ENCODE assay signal across 8 cellular contexts in the genomic region with DNA sequence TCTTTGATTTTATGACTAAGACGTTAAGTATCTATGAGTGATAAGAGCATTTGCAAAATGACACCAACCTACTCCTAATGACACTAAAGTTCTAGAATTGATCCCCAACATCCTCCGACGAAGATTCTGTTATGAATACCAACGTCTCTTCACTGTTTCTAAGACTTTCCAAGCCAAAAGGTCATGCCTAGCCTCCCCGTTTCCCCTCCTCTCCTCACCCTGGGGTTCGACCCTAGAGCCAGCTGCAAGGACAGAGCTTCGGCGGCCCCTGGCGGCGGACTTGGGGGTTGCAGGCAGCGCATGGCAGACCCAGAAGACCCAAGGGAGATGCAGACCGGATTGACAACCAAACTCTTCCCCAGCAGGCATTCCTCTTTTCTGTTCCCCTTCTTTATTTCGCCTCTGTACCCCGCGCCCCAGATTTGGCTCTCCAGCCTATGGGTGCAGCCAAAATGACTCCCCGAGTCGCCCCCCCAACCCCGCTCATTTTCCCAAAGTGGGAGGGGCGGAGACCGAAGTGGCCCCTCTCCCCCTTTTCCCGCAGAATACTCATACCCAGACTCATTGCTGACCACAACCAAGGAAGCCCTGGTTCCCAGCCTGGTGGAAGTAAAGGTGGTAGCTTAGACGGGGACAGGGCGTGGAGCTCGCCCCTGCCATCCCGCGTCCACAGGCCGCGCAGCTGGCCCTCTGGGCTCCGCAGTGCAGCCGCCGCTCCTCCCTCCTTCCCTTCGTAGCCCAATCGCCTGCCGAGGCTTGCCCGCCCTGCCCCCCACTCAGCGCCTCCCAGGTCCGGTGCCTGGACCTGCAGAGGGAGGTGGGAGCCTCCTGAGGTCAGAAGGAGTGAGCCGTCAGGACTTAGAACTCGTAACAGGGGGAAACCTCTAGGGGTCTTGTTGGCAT. TPM values are rescaled to one million over a fixed set of nuclear protein-coding genes. Genes with fewer than 3 reads are reported as not detected.
DNase-seq lines count a peak whose midpoint lies in the region; ATAC-seq, FAIRE-seq and TF ChIP-seq lines count a peak whose summit lies in the region.

No MANE protein-coding gene starts in this region.

- peak overlapping the region; percentile 1; the same call in 1 of the 2 replicates for H3K4me3 ChIP-seq in Jurkat, Clone E6-1 (ENCODE audit: low read length)
- H3K4me3 ChIP-seq in epithelial cell of proximal tubule (ENCODE audit: low read depth, low read length) = no peak overlapping the region

- no peak for ATAC-seq in GM18909 (IDR thresholded peaks at IDR 0.05; ENCODE audit: poor library complexity, unreplicated experiment)

- DNase-seq in GM12892 (ENCODE audit: insufficient read length) (peak; percentile 80), OCI-M1 (lab: John Stamatoyannopoulos, UW) (peak; percentile 97), activated T-cell treated with anti-CD3 and anti-CD28 coated beads for 4 hours (peak; percentile 90), epithelial cell of proximal tubule (ENCODE audit: low read depth) (no peak), mucosa of gallbladder (ENCODE audit: low spot score) (peak; percentile 88)
- peak; percentile 75 for DNase-seq in Jurkat, Clone E6-1 (ENCODE audit: low read depth, low spot score)
- DNase-seq in stimulated activated CD8-positive, alpha-beta memory T cell treated with anti-CD3 and anti-CD28 coated beads, Interleukin-7, amount 100 ng/mL, for 24 hours (ENCODE audit: low read depth) = peak; percentile 87

- FAIRE-seq in GM12892 (lab: Jason Lieb, UNC) = peak; percentile 85

- no peak for TF ChIP-seq POLR2A in GM12892 (IDR thresholded peaks at IDR 0.05; ENCODE audit: low read depth, low read length)

- TF ChIP-seq CTCF in epithelial cell of proximal tubule (conservative IDR thresholded peaks at IDR 0.05; ENCODE audit: low read depth, low read length) = peak; percentile 97

RNA-seq across cellular contexts. Expression of a gene that starts 4.1 kb away (rescaled TPM):
- polyA plus RNA-seq in GM12892 (2012; ENCODE audit: missing spikeins) = 51.3 TPM
- 44.6 TPM for polyA plus RNA-seq in Jurkat, Clone E6-1 (2012; ENCODE audit: insufficient read depth, insufficient read length)
- total RNA-seq in epithelial cell of proximal tubule (17.7 and 33.6 TPM in 2 replicates), mucosa of gallbladder (68.4 TPM)

RNA-seq across cellular contexts. Expression of a gene that starts 24.7 kb away (rescaled TPM):
- polyA plus RNA-seq in GM12892 (2012; ENCODE audit: missing spikeins) = 12.4 TPM
- 5.5 TPM for polyA plus RNA-seq in Jurkat, Clone E6-1 (2012; ENCODE audit: insufficient read depth, insufficient read length)
- total RNA-seq in epithelial cell of proximal tubule = 0.22 and 0.86 TPM in 2 replicates
- total RNA-seq in mucosa of gallbladder = 10.3 TPM

RNA-seq across cellular contexts. Expression of a gene that starts 41.3 kb away (rescaled TPM):
- polyA plus RNA-seq in GM12892 (2012; ENCODE audit: missing spikeins) = not detected
- not detected for polyA plus RNA-seq in Jurkat, Clone E6-1 (2012; ENCODE audit: insufficient read depth, insufficient read length)
- not detected in 2 replicates for total RNA-seq in epithelial cell of proximal tubule
- 2.2 TPM for total RNA-seq in mucosa of gallbladder

RNA-seq across cellular contexts. Expression of a gene that starts 48.5 kb away (rescaled TPM):
- polyA plus RNA-seq in GM12892 (2012; ENCODE audit: missing spikeins) = 623 TPM
- 1,119 TPM for polyA plus RNA-seq in Jurkat, Clone E6-1 (2012; ENCODE audit: insufficient read depth, insufficient read length)
- total RNA-seq in epithelial cell of proximal tubule (331 and 431 TPM in 2 replicates), mucosa of gallbladder (269 TPM)

RNA-seq across cellular contexts. Expression of a gene that starts 49.2 kb away (rescaled TPM):
- polyA plus RNA-seq in GM12892 (2012; ENCODE audit: missing spikeins) = 9.0 TPM
- polyA plus RNA-seq in Jurkat, Clone E6-1 (2012; ENCODE audit: insufficient read depth, insufficient read length) = 9.1 TPM
- total RNA-seq in epithelial cell of proximal tubule = 19.3 and 25.2 TPM in 2 replicates
- total RNA-seq in mucosa of gallbladder = 8.0 TPM
